In the genomic region with DNA sequence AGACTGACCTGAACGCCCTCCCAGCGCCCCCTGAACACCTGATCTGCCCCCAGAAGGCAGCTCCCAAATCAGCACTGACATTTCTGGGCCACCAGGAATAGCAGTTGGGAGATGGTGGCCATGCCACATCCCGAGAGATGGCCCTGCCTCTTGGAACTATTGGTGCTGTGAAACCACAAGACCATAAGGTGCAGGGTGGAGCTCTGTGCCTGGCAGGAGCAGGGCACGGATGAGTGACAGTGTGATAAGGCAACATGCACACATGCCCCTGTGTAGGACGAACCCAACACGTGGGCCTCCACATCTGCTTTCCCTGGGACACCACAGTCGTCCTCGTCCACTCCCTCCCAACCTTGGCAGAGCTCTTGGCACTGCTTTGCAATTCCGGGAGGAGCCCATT, we compare ENCODE assay signal across 28 cellular contexts. TPM values are rescaled to one million over a fixed set of nuclear protein-coding genes. Genes with fewer than 3 reads are reported as not detected.
"Had no signal": no experiment of that assay in that cellular context is flagged by ENCODE, and none has a peak within 500 bp of the region (broad histone marks: within the 10 kb centered on the region; RNA-seq: fewer than 3 reads in every experiment).

No MANE protein-coding gene starts in this region.

- H3K36me3 Mint-ChIP-seq: activated CD8-positive, alpha-beta memory T cell treated with anti-CD3 and anti-CD28 coated beads, Interleukin-2, amount 10 ng/mL, durations not matched to agents 7 days and 5 days; stimulated activated naive B cell treated with anti-CD40 and anti-IgM and Interleukin-4, amounts not matched to agents 10 μg/mL and 1 μg/mL and 100 μg/mL, for 72 hours had no signal

- FAIRE-seq: endothelial cell of umbilical vein, keratinocyte, pancreas had no signal

- ATAC-seq: activated CD4-positive, alpha-beta T cell treated with anti-CD3 and anti-CD28 coated beads for 36 hours; activated CD8-positive, alpha-beta memory T cell treated with anti-CD3 and anti-CD28 coated beads, Interleukin-2, amount 10 ng/mL, durations not matched to agents 7 days and 5 days; activated CD8-positive, alpha-beta T cell treated with anti-CD3 and anti-CD28 coated beads, Interleukin-2, amount 10 ng/mL, durations not matched to agents 7 days and 5 days; gastroesophageal sphincter; pancreas; stimulated activated naive B cell treated with anti-CD40 and anti-IgM and Interleukin-4, amounts not matched to agents 10 μg/mL and 1 μg/mL and 100 μg/mL, for 72 hours; upper lobe of right lung had no signal

- H3K27me3 Mint-ChIP-seq: stimulated activated naive B cell treated with anti-CD40 and anti-IgM and Interleukin-4, amounts not matched to agents 10 μg/mL and 1 μg/mL and 100 μg/mL, for 72 hours had no signal

- H3K4me3 ChIP-seq: adrenal gland, coronary artery, gastroesophageal sphincter, pancreas, prostate gland, sigmoid colon, stomach, thyroid gland, upper lobe of right lung had no signal

- H3K4me3 Mint-ChIP-seq: activated CD4-positive, alpha-beta T cell treated with anti-CD3 and anti-CD28 coated beads for 36 hours; activated CD8-positive, alpha-beta memory T cell treated with anti-CD3 and anti-CD28 coated beads, Interleukin-2, amount 10 ng/mL, durations not matched to agents 7 days and 5 days; activated CD8-positive, alpha-beta T cell treated with anti-CD3 and anti-CD28 coated beads, Interleukin-2, amount 10 ng/mL, durations not matched to agents 7 days and 5 days; activated naive CD8-positive, alpha-beta T cell treated with anti-CD3 and anti-CD28 coated beads for 36 hours; mesothelial cell of epicardium; stimulated activated naive B cell treated with anti-CD40 and anti-IgM and Interleukin-4, amounts not matched to agents 10 μg/mL and 1 μg/mL and 100 μg/mL, for 72 hours had no signal

- H3K27ac ChIP-seq: adrenal gland, brain microvascular endothelial cell, coronary artery, gastroesophageal sphincter, pancreas, sigmoid colon, stomach, thyroid gland, upper lobe of right lung had no signal

- H3K27ac Mint-ChIP-seq: activated CD4-positive, alpha-beta T cell treated with anti-CD3 and anti-CD28 coated beads for 36 hours; activated CD8-positive, alpha-beta memory T cell treated with anti-CD3 and anti-CD28 coated beads, Interleukin-2, amount 10 ng/mL, durations not matched to agents 7 days and 5 days; activated CD8-positive, alpha-beta T cell treated with anti-CD3 and anti-CD28 coated beads, Interleukin-2, amount 10 ng/mL, durations not matched to agents 7 days and 5 days; activated naive CD8-positive, alpha-beta T cell treated with anti-CD3 and anti-CD28 coated beads for 36 hours; activated T-helper 2 cell treated with anti-CD3 and anti-CD28 coated beads, Interferon-gamma antibody, Interleukin-2, Interleukin-4, amounts not matched to agents 10 μg/mL and 5 μg/mL and 100 μg/mL, durations not matched to agents 14 hours and 24 hours and 36 hours; mesothelial cell of epicardium; stimulated activated naive B cell treated with anti-CD40 and anti-IgM and Interleukin-4, amounts not matched to agents 10 μg/mL and 1 μg/mL and 100 μg/mL, for 72 hours had no signal

- H3K9me3 Mint-ChIP-seq: activated naive CD8-positive, alpha-beta T cell treated with anti-CD3 and anti-CD28 coated beads for 36 hours; activated T-helper 2 cell treated with anti-CD3 and anti-CD28 coated beads, Interferon-gamma antibody, Interleukin-2, Interleukin-4, amounts not matched to agents 10 μg/mL and 5 μg/mL and 100 μg/mL, durations not matched to agents 14 hours and 24 hours and 36 hours; mesothelial cell of epicardium; stimulated activated naive B cell treated with anti-CD40 and anti-IgM and Interleukin-4, amounts not matched to agents 10 μg/mL and 1 μg/mL and 100 μg/mL, for 72 hours had no signal

- H3K9me3 ChIP-seq: adrenal gland, gastroesophageal sphincter, pancreas, prostate gland, sigmoid colon, stomach, thyroid gland, upper lobe of right lung had no signal

- H3K27me3 ChIP-seq: adrenal gland, brain microvascular endothelial cell, gastroesophageal sphincter, pancreas, sigmoid colon, stomach, thyroid gland, upper lobe of right lung had no signal

- DNase-seq: activated CD4-positive, alpha-beta T cell treated with anti-CD3 and anti-CD28 coated beads for 36 hours; activated CD4-positive, CD25-positive, alpha-beta regulatory T cell; activated CD8-positive, alpha-beta memory T cell treated with anti-CD3 and anti-CD28 coated beads, Interleukin-2, amount 10 ng/mL, durations not matched to agents 7 days and 5 days; activated CD8-positive, alpha-beta T cell treated with anti-CD3 and anti-CD28 coated beads, Interleukin-2, amount 10 ng/mL, durations not matched to agents 7 days and 5 days; activated naive CD4-positive, alpha-beta T cell; activated naive CD8-positive, alpha-beta T cell treated with anti-CD3 and anti-CD28 coated beads for 36 hours; activated T-cell treated with anti-CD3 and anti-CD28 coated beads, Interleukin-2, amount 50 U/mL, for 48 hours; adrenal gland; aorta; brain microvascular endothelial cell; hippocampal formation; nucleus accumbens; sigmoid colon; stimulated activated CD4-positive, alpha-beta T cell treated with anti-CD3 and anti-CD28 coated beads, Interleukin-15, amount 100 ng/mL, for 24 hours; stimulated activated CD4-positive, alpha-beta T cell treated with anti-CD3 and anti-CD28 coated beads, Interleukin-2, amount 100 ng/mL, for 24 hours; stimulated activated naive B cell treated with anti-CD40 and anti-IgM and Interleukin-4, amounts not matched to agents 10 μg/mL and 1 μg/mL and 100 μg/mL, for 72 hours; stomach; thyroid gland; upper lobe of right lung had no signal

- H3K36me3 ChIP-seq: adrenal gland, brain microvascular endothelial cell, gastroesophageal sphincter, pancreas, prostate gland, sigmoid colon, stomach, thyroid gland, upper lobe of right lung had no signal

RNA-seq across cellular contexts. Expression of a gene that starts 26.9 kb away (rescaled TPM):
- polyA plus RNA-seq: neural cell had no signal
